Comparison of ENCODE assay signal across 14 cellular contexts in the genomic region with DNA sequence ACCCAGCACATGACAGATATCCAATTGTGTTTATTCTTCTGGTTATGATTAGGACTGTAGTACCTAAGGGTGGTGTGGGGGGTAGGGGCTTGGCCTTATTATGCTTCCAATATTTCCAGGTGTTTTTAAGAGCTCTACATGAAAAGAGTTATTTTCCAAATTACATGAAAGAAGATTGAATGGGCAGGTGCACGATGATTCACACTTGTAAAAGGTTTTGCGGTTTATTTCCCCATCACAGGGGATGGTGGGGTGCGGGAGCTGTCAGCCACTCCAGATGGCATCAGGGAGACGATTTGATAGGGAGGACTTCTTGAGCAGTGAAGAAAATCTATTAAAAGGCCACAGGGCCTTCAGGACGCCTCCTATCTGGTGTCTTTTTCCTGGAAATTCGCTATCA.
"Had no signal": no experiment of that assay in that cellular context is flagged by ENCODE, and none has a peak within 500 bp of the region (broad histone marks: within the 10 kb centered on the region; RNA-seq: fewer than 3 reads in every experiment).

No MANE protein-coding gene starts in this region.

- ATAC-seq: activated CD4-positive, alpha-beta T cell treated with anti-CD3 and anti-CD28 coated beads for 36 hours; activated naive CD4-positive, alpha-beta T cell treated with anti-CD3 and anti-CD28 coated beads, Interleukin-2, amount 50 U/mL, for 72 hours; gastrocnemius medialis had no signal

- DNase-seq: activated CD4-positive, alpha-beta T cell treated with anti-CD3 and anti-CD28 coated beads for 36 hours; activated CD4-positive, alpha-beta T cell treated with anti-CD3 and anti-CD28 coated beads, Interleukin-2, amount 50 U/mL, for 48 hours; activated gamma-delta T cell; adrenal gland; effector CD4-positive, alpha-beta T cell; gastrocnemius medialis; head of caudate nucleus; kidney glomerular epithelial cell; naive B cell; stimulated activated CD4-positive, alpha-beta T cell treated with anti-CD3 and anti-CD28 coated beads, Interleukin-15, amount 100 ng/mL, for 24 hours; stimulated activated CD4-positive, alpha-beta T cell treated with anti-CD3 and anti-CD28 coated beads, Interleukin-4, amount 100 ng/mL, for 1 hour; stomach; trophoblast cell had no signal

- H3K4me3 ChIP-seq: adrenal gland, gastrocnemius medialis, stomach had no signal
